In genomic region chr3:128334086-128334650, GRCh38 we compare ENCODE assay signal across 21 cellular contexts.
DNase-seq lines count a peak whose midpoint lies in the region; ATAC-seq and TF ChIP-seq lines count a peak whose summit lies in the region.
"Had no signal": no experiment of that assay in that cellular context is flagged by ENCODE, and none has a peak within 500 bp of the region (broad histone marks: within the 10 kb centered on the region; RNA-seq: fewer than 3 reads in every experiment).

No MANE protein-coding gene starts in this region.

- DNase-seq in activated effector memory CD4-positive, alpha-beta T cell treated with anti-CD3 and anti-CD28 coated beads, Interleukin-2, amount 50 U/mL, for 16 hours, result peak; percentile 28
- DNase-seq in activated effector memory CD4-positive, alpha-beta T cell treated with Interleukin-2 at 50 U/mL for 16 hours, result no peak
- DNase-seq in chondrocyte (ENCODE audit: low spot score), result peak; percentile 54
- DNase-seq in nephron progenitor cell, result no peak
- DNase-seq in suprapubic skin (ENCODE audit: low spot score in 2 of 2), result no peak
- DNase-seq in activated CD4-positive, alpha-beta memory T cell treated with anti-CD3 and anti-CD28 coated beads, Interleukin-2, amount 10 ng/mL, durations not matched to agents 7 days and 5 days, result no peak
- DNase-seq in NOMO-1 treated with dmso at 0.1 percent for 144 hours (lab: John Stamatoyannopoulos, UW; ENCODE audit: unreplicated experiment), result no peak
- DNase-seq: Calu3; CD8-positive, alpha-beta T cell; EL; GOT3; NCI-H1105; NCI-H2081; NCI-H510A; NCI-H748 treated with DMSO at 0.1 percent for 48 hours; NK-92 treated with Interleukin-12 subunit alpha and Interleukin-12 subunit beta, amount 100 ng/mL, for 24 hours; OCI-M1; SHP77 treated with DMSO at 0.1 percent for 48 hours had no signal

- peak overlapping the region; percentile 23 for H3K27ac ChIP-seq in suprapubic skin

- H3K4me1 ChIP-seq in suprapubic skin, result peaks cover 34% of the 10 kb centered on the region

- H3K4me1 Mint-ChIP-seq in chondrocyte (ENCODE audit: low read depth) (peaks cover 6% of the 10 kb centered on the region), nephron progenitor cell (peaks cover 51% of the 10 kb centered on the region)
- H3K4me1 Mint-ChIP-seq in activated CD4-positive, alpha-beta memory T cell treated with anti-CD3 and anti-CD28 coated beads, Interleukin-2, amount 10 ng/mL, durations not matched to agents 7 days and 5 days, result peaks cover 6% of the 10 kb centered on the region

- H3K9me3 Mint-ChIP-seq in chondrocyte (ENCODE audit: low read depth), result no peaks in the 10 kb centered on the region
- no peaks in the 10 kb centered on the region for H3K9me3 Mint-ChIP-seq in nephron progenitor cell
- no peaks in the 10 kb centered on the region for H3K9me3 Mint-ChIP-seq in activated CD4-positive, alpha-beta memory T cell treated with anti-CD3 and anti-CD28 coated beads, Interleukin-2, amount 10 ng/mL, durations not matched to agents 7 days and 5 days
- H3K9me3 Mint-ChIP-seq: CD8-positive, alpha-beta T cell had no signal

- POLR2A ChIA-PET in activated CD4-positive, alpha-beta memory T cell treated with anti-CD3 and anti-CD28 coated beads, Interleukin-2, amount 10 ng/mL, durations not matched to agents 7 days and 5 days (lab: Charles Lee), result no interaction called here

- H3K4me3 ChIP-seq in suprapubic skin, result no peak overlapping the region
- H3K4me3 ChIP-seq: K562 had no signal

- H3K9me3 ChIP-seq in suprapubic skin, result no peaks in the 10 kb centered on the region

- no peak for ATAC-seq in GM18868 (IDR thresholded peaks at IDR 0.05; ENCODE audit: unreplicated experiment)
- ATAC-seq: CD8-positive, alpha-beta T cell; HCT116; K562 had no signal

- 43% methylated on average over 7 of the region's 8 CpGs for WGBS in suprapubic skin

- H3K27me3 Mint-ChIP-seq in chondrocyte (ENCODE audit: low read depth) (no peaks in the 10 kb centered on the region), nephron progenitor cell (ENCODE audit: low read depth, poor library complexity) (peaks cover 61% of the 10 kb centered on the region)
- no peaks in the 10 kb centered on the region for H3K27me3 Mint-ChIP-seq in activated CD4-positive, alpha-beta memory T cell treated with anti-CD3 and anti-CD28 coated beads, Interleukin-2, amount 10 ng/mL, durations not matched to agents 7 days and 5 days

- H3K27ac Mint-ChIP-seq in chondrocyte (ENCODE audit: unreplicated experiment), result no peak overlapping the region
- H3K27ac Mint-ChIP-seq in nephron progenitor cell, result peak overlapping the region; percentile 75
- H3K27ac Mint-ChIP-seq in activated CD4-positive, alpha-beta memory T cell treated with anti-CD3 and anti-CD28 coated beads, Interleukin-2, amount 10 ng/mL, durations not matched to agents 7 days and 5 days, result no peak overlapping the region
- H3K27ac Mint-ChIP-seq: CD8-positive, alpha-beta T cell had no signal

- TF ChIP-seq EP300 in suprapubic skin (IDR thresholded peaks at IDR 0.05), result no peak

- H3K4me3 Mint-ChIP-seq in chondrocyte (ENCODE audit: unreplicated experiment) (no peak overlapping the region), nephron progenitor cell (no peak overlapping the region)
- no peak overlapping the region for H3K4me3 Mint-ChIP-seq in activated CD4-positive, alpha-beta memory T cell treated with anti-CD3 and anti-CD28 coated beads, Interleukin-2, amount 10 ng/mL, durations not matched to agents 7 days and 5 days
- H3K4me3 Mint-ChIP-seq: CD8-positive, alpha-beta T cell had no signal

- peaks cover 4% of the 10 kb centered on the region for H3K36me3 Mint-ChIP-seq in chondrocyte (ENCODE audit: low read depth)
- H3K36me3 Mint-ChIP-seq in nephron progenitor cell (ENCODE audit: low read depth), result no peaks in the 10 kb centered on the region
- H3K36me3 Mint-ChIP-seq in activated CD4-positive, alpha-beta memory T cell treated with anti-CD3 and anti-CD28 coated beads, Interleukin-2, amount 10 ng/mL, durations not matched to agents 7 days and 5 days (ENCODE audit: low read depth), result no peaks in the 10 kb centered on the region

- no peaks in the 10 kb centered on the region for H3K27me3 ChIP-seq in suprapubic skin

- CTCF ChIA-PET in activated CD4-positive, alpha-beta memory T cell treated with anti-CD3 and anti-CD28 coated beads, Interleukin-2, amount 10 ng/mL, durations not matched to agents 7 days and 5 days (lab: Charles Lee), result no interaction called here

- TF ChIP-seq POLR2A in suprapubic skin (IDR thresholded peaks at IDR 0.05), result no peak

- TF ChIP-seq CTCF in chondrocyte (IDR thresholded peaks at IDR 0.05), result no peak
- TF ChIP-seq CTCF in nephron progenitor cell (IDR thresholded peaks at IDR 0.05), result no peak
- TF ChIP-seq CTCF in suprapubic skin (IDR thresholded peaks at IDR 0.05), result no peak

- no peaks in the 10 kb centered on the region for H3K36me3 ChIP-seq in suprapubic skin

Comparison
In these comparisons a context has a peak if more than half of its experiments do, and no peak if none do; other contexts are left out.
1. DNase-seq: peak in activated effector memory CD4-positive, alpha-beta T cell treated with anti-CD3 and anti-CD28 coated beads, Interleukin-2, amount 50 U/mL, for 16 hours (single experiment) and chondrocyte (single experiment); none in activated effector memory CD4-positive, alpha-beta T cell treated with Interleukin-2 at 50 U/mL for 16 hours (single experiment), nephron progenitor cell (single experiment), suprapubic skin (0 of 2), activated CD4-positive, alpha-beta memory T cell treated with anti-CD3 and anti-CD28 coated beads, Interleukin-2, amount 10 ng/mL, durations not matched to agents 7 days and 5 days (single experiment) and NOMO-1 treated with dmso at 0.1 percent for 144 hours (single experiment).